Comparison of ENCODE assay signal across 7 cellular contexts in genomic region chr17:28599311-28600184, GRCh38.
DNase-seq lines count a peak whose midpoint lies in the region; ATAC-seq lines count a peak whose summit lies in the region.

No MANE protein-coding gene starts in this region.

- peak; percentile 48 to 88 (median 62) for DNase-seq in NCI-H1417 (lab: John Stamatoyannopoulos, UW)
- peak; percentile 45 for DNase-seq in T-helper 22 cell (ENCODE audit: low read depth)
- DNase-seq in brain pericyte (ENCODE audit: low read depth, low spot score), result peak; percentile 40
- DNase-seq in inferior parietal cortex (ENCODE audit: extremely low spot score), result peak; percentile 67
- peak; percentile 27 to 59 for DNase-seq in stimulated activated CD4-positive, alpha-beta T cell treated with anti-CD3 and anti-CD28 coated beads, Interleukin-12 subunit alpha, Interleukin-12 subunit beta, amount 100 ng/mL, for 24 hours (ENCODE audit: low read depth in 2 of 2)

- ATAC-seq in GM18502 (IDR thresholded peaks at IDR 0.05; ENCODE audit: poor library complexity, unreplicated experiment) (peak; percentile 49), HG02763 (IDR thresholded peaks at IDR 0.05; ENCODE audit: unreplicated experiment) (peak; percentile 37)

Comparison
In these comparisons a context has a peak if more than half of its experiments do, and no peak if none do; other contexts are left out.
1. Peak in every context shown above with its lines: DNase-seq and ATAC-seq.